Comparison of ENCODE assay signal across 25 cellular contexts in the genomic region with DNA sequence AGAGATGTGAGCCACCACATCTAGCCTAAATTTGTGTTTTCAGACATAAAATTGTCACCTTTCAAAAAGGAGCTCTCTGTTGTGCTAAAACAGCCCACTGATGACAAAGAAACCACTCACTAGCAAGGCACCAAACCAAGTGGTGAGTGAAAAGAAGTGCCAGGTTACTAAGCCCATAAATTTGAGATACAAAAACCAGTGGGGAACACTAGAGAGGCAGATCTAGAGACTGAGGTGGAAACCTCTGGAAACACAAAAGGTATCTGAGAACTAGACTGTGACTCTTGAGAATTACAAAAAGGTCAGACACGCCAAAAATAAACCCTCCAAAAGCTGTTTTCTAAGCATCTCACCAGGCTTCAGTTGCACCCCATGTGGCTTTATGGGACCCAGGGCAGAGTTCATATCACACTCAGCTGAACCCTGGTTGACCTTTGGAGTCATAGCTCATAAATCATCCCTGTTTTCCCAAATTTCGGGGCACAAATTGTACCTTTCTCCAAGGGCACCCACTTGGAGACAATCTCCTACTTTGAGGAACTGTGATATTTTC. TPM values are rescaled to one million over a fixed set of nuclear protein-coding genes. Genes with fewer than 3 reads are reported as not detected.
"Had no signal": no experiment of that assay in that cellular context is flagged by ENCODE, and none has a peak within 500 bp of the region (broad histone marks: within the 10 kb centered on the region; RNA-seq: fewer than 3 reads in every experiment).

No MANE protein-coding gene starts in this region.

- ATAC-seq: activated T-cell treated with anti-CD3 and anti-CD28 coated beads, Interleukin-2, amount 50 U/mL, for 4 hours; left lung; right cardiac atrium had no signal

- H2AFZ ChIP-seq: hepatocyte, parathyroid adenoma had no signal

- H3K4me1 ChIP-seq: left lung, parathyroid adenoma, stomach, suprapubic skin, tibial nerve had no signal

- H3K27ac Mint-ChIP-seq: activated naive CD8-positive, alpha-beta T cell treated with anti-CD3 and anti-CD28 coated beads, Interleukin-2, amount 10 ng/mL, durations not matched to agents 7 days and 5 days; activated T-helper 2 cell treated with anti-CD3 and anti-CD28 coated beads, Interferon-gamma antibody, Interleukin-2, Interleukin-4, amounts not matched to agents 10 μg/mL and 5 μg/mL and 100 μg/mL, durations not matched to agents 14 hours and 24 hours and 36 hours; mesothelial cell of epicardium; nephron progenitor cell had no signal

- H3K27ac ChIP-seq: hepatocyte, left lung, parathyroid adenoma, stomach, suprapubic skin, tibial nerve, VCaP had no signal

- H3K79me2 ChIP-seq: hepatocyte, parathyroid adenoma had no signal

- H3K4me2 ChIP-seq: hepatocyte had no signal

- H3K4me1 Mint-ChIP-seq: mesothelial cell of epicardium had no signal

- H3K4me3 Mint-ChIP-seq: activated naive CD8-positive, alpha-beta T cell treated with anti-CD3 and anti-CD28 coated beads, Interleukin-2, amount 10 ng/mL, durations not matched to agents 7 days and 5 days; activated T-cell treated with anti-CD3 and anti-CD28 coated beads, Interleukin-2, amount 50 U/mL, for 4 hours; mesothelial cell of epicardium; nephron progenitor cell had no signal

- H3K27me3 Mint-ChIP-seq: activated naive CD8-positive, alpha-beta T cell treated with anti-CD3 and anti-CD28 coated beads, Interleukin-2, amount 10 ng/mL, durations not matched to agents 7 days and 5 days had no signal

- H3K9me3 Mint-ChIP-seq: activated T-helper 2 cell treated with anti-CD3 and anti-CD28 coated beads, Interferon-gamma antibody, Interleukin-2, Interleukin-4, amounts not matched to agents 10 μg/mL and 5 μg/mL and 100 μg/mL, durations not matched to agents 14 hours and 24 hours and 36 hours had no signal

- DNase-seq: activated CD4-positive, CD25-positive, alpha-beta regulatory T cell treated with anti-CD3 and anti-CD28 coated beads, Interleukin-2, amount 50 U/mL, for 72 hours; activated CD8-positive, alpha-beta memory T cell treated with anti-CD3 and anti-CD28 coated beads, Interleukin-2, amount 50 U/mL, for 48 hours; activated naive CD4-positive, alpha-beta T cell; activated naive CD8-positive, alpha-beta T cell treated with anti-CD3 and anti-CD28 coated beads, Interleukin-2, amount 10 ng/mL, durations not matched to agents 7 days and 5 days; activated T-cell treated with anti-CD3 and anti-CD28 coated beads, Interleukin-2, amount 50 U/mL, for 4 hours; cortex of kidney; erythroblast; foreskin melanocyte; kidney glomerular epithelial cell; left lung; nephron progenitor cell; nucleus accumbens; right cardiac atrium; stimulated activated CD4-positive, alpha-beta T cell treated with anti-CD3 and anti-CD28 coated beads, Interleukin-4, amount 100 ng/mL, for 24 hours; stomach; SW 1271 had no signal

- H3K9me3 ChIP-seq: left lung, stomach, suprapubic skin, tibial nerve had no signal

- H3K4me3 ChIP-seq: hepatocyte, left lung, stomach, suprapubic skin, tibial nerve had no signal

- H3K9ac ChIP-seq: parathyroid adenoma had no signal

- H3K27me3 ChIP-seq: hepatocyte, left lung, stomach, suprapubic skin, tibial nerve had no signal

- H3K36me3 ChIP-seq: left lung, stomach, suprapubic skin, tibial nerve had no signal

RNA-seq across cellular contexts. Expression of a gene that starts 24.2 kb away (rescaled TPM):
- total RNA-seq: lung microvascular endothelial cell, pulmonary artery endothelial cell had no signal
